16 cellular contexts compared by ENCODE assay signal in genomic region chr11:11992813-11993212, GRCh38. TPM values are rescaled to one million over a fixed set of nuclear protein-coding genes. Genes with fewer than 3 reads are reported as not detected.
DNase-seq lines count a peak whose midpoint lies in the region; ATAC-seq, FAIRE-seq and TF ChIP-seq lines count a peak whose summit lies in the region.
"Had no signal": no experiment of that assay in that cellular context is flagged by ENCODE, and none has a peak within 500 bp of the region (broad histone marks: within the 10 kb centered on the region; RNA-seq: fewer than 3 reads in every experiment).

No MANE protein-coding gene starts in this region.

- H3K36me3 ChIP-seq in GM23248 (ENCODE audit: low read depth) = no peaks in the 10 kb centered on the region
- peaks cover 71% of the 10 kb centered on the region for H3K36me3 ChIP-seq in mesodermal cell (ENCODE audit: control insufficient read depth, insufficient read depth, low read length)

- TF ChIP-seq POLR2A in A549 (IDR thresholded peaks at IDR 0.05; ENCODE audit: low read length) = no peak
- TF ChIP-seq POLR2A in GM12892 (IDR thresholded peaks at IDR 0.05; ENCODE audit: low read depth, low read length) = no peak

- in situ Hi-C loops in GM23248 (cut with MboI) = no loop called here

- H3K27ac ChIP-seq in A549 (peak overlapping the region; percentile 45 to 71; a peak in 5 of 6 replicates), GM23248 (peak overlapping the region; percentile 39; the same call in 1 of the 2 replicates), mesodermal cell (ENCODE audit: low read depth, low read length, severe bottlenecking) (peak overlapping the region; percentile 50)

- no peaks in the 10 kb centered on the region for H3K79me2 ChIP-seq in GM23248 (ENCODE audit: insufficient read depth)

- no peak for DNase-seq in A549 (ENCODE audit: low read depth in 1 of 2, low spot score in 1 of 2)
- DNase-seq in GM23248 = no peak
- no peak for DNase-seq in central memory CD8-positive, alpha-beta T cell (ENCODE audit: low spot score in 2 of 2)
- DNase-seq in GM12892 (ENCODE audit: insufficient read length) = no peak
- DNase-seq: CD4-positive, CD25-positive, alpha-beta regulatory T cell; H9; NCI-H1436; NCI-H2029; NCI-H2171; NCI-H446; OCI-M1 had no signal

- H3K4me3 Mint-ChIP-seq in central memory CD8-positive, alpha-beta T cell = no peak overlapping the region
- H3K4me3 Mint-ChIP-seq: B cell; CD4-positive, CD25-positive, alpha-beta regulatory T cell; H9 had no signal

- TF ChIP-seq RAD21 in A549 (conservative IDR thresholded peaks at IDR 0.05 in 1 of 2, IDR thresholded peaks at IDR 0.05 in 1 of 2) = no peak

- H3K27ac Mint-ChIP-seq in central memory CD8-positive, alpha-beta T cell (ENCODE audit: low read depth) = peak overlapping the region; percentile 63
- H3K27ac Mint-ChIP-seq: B cell; CD4-positive, CD25-positive, alpha-beta regulatory T cell; H9 had no signal

- peaks cover 44% of the 10 kb centered on the region for H3K4me1 Mint-ChIP-seq in central memory CD8-positive, alpha-beta T cell
- H3K4me1 Mint-ChIP-seq: B cell had no signal

- peaks cover 45% of the 10 kb centered on the region for H3F3A ChIP-seq in GM23248 (ENCODE audit: insufficient read depth)

- no peaks in the 10 kb centered on the region for H3K9me3 Mint-ChIP-seq in central memory CD8-positive, alpha-beta T cell
- H3K9me3 Mint-ChIP-seq: CD4-positive, CD25-positive, alpha-beta regulatory T cell; H9 had no signal

- POLR2A ChIA-PET in A549 (lab: Yijun Ruan, JAX) = no interaction called here

- peaks cover 10% of the 10 kb centered on the region for H3K36me3 Mint-ChIP-seq in central memory CD8-positive, alpha-beta T cell (ENCODE audit: insufficient read depth)
- H3K36me3 Mint-ChIP-seq: CD4-positive, CD25-positive, alpha-beta regulatory T cell had no signal

- WGBS in A549 (ENCODE audit: missing lambda C conversion rate) = 49% methylated on average over 2 of the region's 2 CpGs
- WGBS in GM23248 (ENCODE audit: low coverage in 1 of 2, low lambda C conversion rate in 2 of 2, missing lambda C conversion rate in 2 of 2), 2 experiments = 94 to 96% methylated on average over 2 of the region's 2 CpGs
- WGBS in mesodermal cell (ENCODE audit: insufficient coverage in 2 of 2), 2 experiments = no CpG with 5 or more reads among the region's 2 CpGs

- no peaks in the 10 kb centered on the region for H3K27me3 ChIP-seq in GM23248 (replicated peaks; ENCODE audit: insufficient read depth)

- no peak overlapping the region for H3K9ac ChIP-seq in GM23248

- H3K27me3 Mint-ChIP-seq in central memory CD8-positive, alpha-beta T cell = peaks cover 8% of the 10 kb centered on the region

- FAIRE-seq in A549 (lab: Jason Lieb, UNC) (no peak), GM12892 (lab: Jason Lieb, UNC) (no peak)
- FAIRE-seq: K562 had no signal

- H3K4me2 ChIP-seq in A549 (peak overlapping the region; percentile 57), GM23248 (ENCODE audit: unreplicated experiment) (peak overlapping the region; percentile 12)

- no peak for TF ChIP-seq CTCF in A549 (IDR thresholded peaks at IDR 0.05)

- H3K4me3 ChIP-seq in A549 (no peak overlapping the region), GM23248 (0 out of 2 replicates have a peak overlapping the region, but pooled peaks have one; percentile 8), mesodermal cell (ENCODE audit: extremely low read depth, insufficient read depth, low read length, poor library complexity, severe bottlenecking) (no peak overlapping the region)
- H3K4me3 ChIP-seq: K562 had no signal

- H3K9me3 ChIP-seq in A549 (no peaks in the 10 kb centered on the region), GM23248 (ENCODE audit: low read depth) (no peaks in the 10 kb centered on the region), mesodermal cell (ENCODE audit: control insufficient read depth, low read length) (no peaks in the 10 kb centered on the region)

- CTCF ChIA-PET in A549 (lab: Yijun Ruan, JAX) = interaction anchor here (1.4 to 1.7 kb wide), 2 partner anchors 13 to 194 kb away, joined by 3 to 4 read pairs; no protein-coding TSS in a partner anchor

- no peak for TF ChIP-seq EP300 in A549 (IDR thresholded peaks at IDR 0.05)

- H3K9me2 ChIP-seq in GM23248 (ENCODE audit: insufficient read depth) = no peaks in the 10 kb centered on the region

- H3K4me1 ChIP-seq in A549 (peaks cover 54% of the 10 kb centered on the region), GM23248 (ENCODE audit: insufficient read depth) (peaks cover 56% of the 10 kb centered on the region), mesodermal cell (ENCODE audit: control insufficient read depth, insufficient read depth, low read length, poor library complexity, severe bottlenecking) (peaks cover 44% of the 10 kb centered on the region)

- no peaks in the 10 kb centered on the region for H4K20me1 ChIP-seq in GM23248 (ENCODE audit: insufficient read depth)

- no peak overlapping the region for H2AFZ ChIP-seq in GM23248

- ATAC-seq in A549 (no peak), HG03135 (IDR thresholded peaks at IDR 0.05; ENCODE audit: unreplicated experiment) (no peak), HG02571 (IDR thresholded peaks at IDR 0.05; ENCODE audit: unreplicated experiment) (no peak)
- ATAC-seq in central memory CD8-positive, alpha-beta T cell (replicated peaks; ENCODE audit: extremely low read depth, poor library complexity, severe bottlenecking) = no peak
- ATAC-seq: K562 had no signal

TF ChIP-seq in A549, 52 proteins besides CTCF, POLR2A, EP300 and RAD21:
- TF ChIP-seq JUNB (IDR thresholded peaks at IDR 0.05) (0 out of 2 replicates have a peak, but pooled peaks have one; percentile 4), MAZ (IDR thresholded peaks at IDR 0.05; ENCODE audit: borderline replicate concordance, low read depth, low read length) (no peak)

RNA-seq across cellular contexts. Expression of gene DKK3, which starts 15.6 kb away (rescaled TPM):
- polyA plus RNA-seq in A549 (2011; rRNA removed) (18.4 and 22.8 TPM in 2 replicates), A549 (2017; fragmentation: RNase III; extraction: RNeasy Plus Mini Kit Qiagen cat#74134 plus additional on column Dnase treatment) (11.9 to 21.8 TPM (median 20.8 TPM) in 3 replicates), GM23248 (2016; fragmentation: Nextera tagmentation; extraction: Ambion mirVana) (237 and 239 TPM in 2 replicates)
- 6.0 and 6.2 TPM in 2 replicates for polyA plus RNA-seq in A549 (2012; cell fraction: cytosol; rRNA removed)
- polyA plus RNA-seq in A549 (2012; cell fraction: nucleus; rRNA removed) = 9.6 and 10.7 TPM in 2 replicates
- 12.0 and 14.5 TPM in 2 replicates for polyA minus RNA-seq in A549 (2011; rRNA and poly(A)+ RNA removed)
- 189 and 225 TPM in 2 replicates for total RNA-seq in GM23248 (2014; rRNA removed; shearing (Covaris generic))
- polyA plus RNA-seq in mesodermal cell (2013, experiment 1 of 2) = 118 TPM
- 111 TPM for polyA plus RNA-seq in mesodermal cell (2013, experiment 2 of 2)
- 0.30 TPM for polyA plus RNA-seq in GM12892 (2012; ENCODE audit: missing spikeins)
- total RNA-seq: B cell; CD4-positive, CD25-positive, alpha-beta regulatory T cell had no signal

Comparison
In these comparisons a context has a peak if more than half of its experiments do, and no peak if none do; other contexts are left out.
1. RNA of gene DKK3, which starts 15.6 kb away (polyA plus RNA-seq): 237 to 239 TPM in GM23248; 6.0 to 22.8 TPM in A549; every median in the first group is over 10 times any median in the second.
2. Peak in every context shown above with its lines, with median percentiles within 50 percentile points of each other: H3K27ac ChIP-seq.